1 cellular context compared by ENCODE assay signal in the genomic region with DNA sequence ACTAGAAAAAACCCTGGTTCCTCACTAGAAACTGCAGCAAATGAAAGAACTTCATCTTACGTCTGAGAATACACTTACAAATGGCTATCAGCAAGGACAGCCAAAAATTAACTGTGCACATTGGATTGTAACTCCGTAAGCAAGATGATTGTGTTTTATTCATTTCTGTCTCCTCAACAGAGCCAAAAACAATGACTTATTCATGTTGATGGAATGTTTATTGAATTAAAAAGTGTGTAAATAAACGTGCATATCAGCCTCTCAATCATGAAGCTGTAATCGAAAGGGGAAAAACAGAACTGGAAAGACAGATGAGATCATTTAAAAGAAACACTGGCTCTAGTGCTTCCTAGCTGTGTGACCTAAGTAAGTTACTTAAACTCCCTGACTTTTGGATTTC.
TF ChIP-seq lines count a peak whose summit lies in the region.

No MANE protein-coding gene starts in this region.

TF ChIP-seq in K562, 482 proteins besides CTCF, POLR2A, EP300 and RAD21 (continued from another document):
- TF ChIP-seq ZBTB11 (CRISPR knock-in tag; IDR thresholded peaks at IDR 0.05) (no peak), SLC30A9 (CRISPR knock-in tag; IDR thresholded peaks at IDR 0.05) (no peak), RBM17 (IDR thresholded peaks at IDR 0.05; ENCODE audit: borderline replicate concordance, low read depth, low read length) (no peak), USF1 (CRISPR knock-in tag; IDR thresholded peaks at IDR 0.05) (no peak), CHAMP1 (IDR thresholded peaks at IDR 0.05) (no peak), ZNF699 (CRISPR knock-in tag; IDR thresholded peaks at IDR 0.05; ENCODE audit: insufficient replicate concordance) (no peak), UBTF (IDR thresholded peaks at IDR 0.05; ENCODE audit: borderline replicate concordance in 1 of 2, low read depth in 2 of 2, low read length in 2 of 2) (no peak)
- TF ChIP-seq, protein P1, sequence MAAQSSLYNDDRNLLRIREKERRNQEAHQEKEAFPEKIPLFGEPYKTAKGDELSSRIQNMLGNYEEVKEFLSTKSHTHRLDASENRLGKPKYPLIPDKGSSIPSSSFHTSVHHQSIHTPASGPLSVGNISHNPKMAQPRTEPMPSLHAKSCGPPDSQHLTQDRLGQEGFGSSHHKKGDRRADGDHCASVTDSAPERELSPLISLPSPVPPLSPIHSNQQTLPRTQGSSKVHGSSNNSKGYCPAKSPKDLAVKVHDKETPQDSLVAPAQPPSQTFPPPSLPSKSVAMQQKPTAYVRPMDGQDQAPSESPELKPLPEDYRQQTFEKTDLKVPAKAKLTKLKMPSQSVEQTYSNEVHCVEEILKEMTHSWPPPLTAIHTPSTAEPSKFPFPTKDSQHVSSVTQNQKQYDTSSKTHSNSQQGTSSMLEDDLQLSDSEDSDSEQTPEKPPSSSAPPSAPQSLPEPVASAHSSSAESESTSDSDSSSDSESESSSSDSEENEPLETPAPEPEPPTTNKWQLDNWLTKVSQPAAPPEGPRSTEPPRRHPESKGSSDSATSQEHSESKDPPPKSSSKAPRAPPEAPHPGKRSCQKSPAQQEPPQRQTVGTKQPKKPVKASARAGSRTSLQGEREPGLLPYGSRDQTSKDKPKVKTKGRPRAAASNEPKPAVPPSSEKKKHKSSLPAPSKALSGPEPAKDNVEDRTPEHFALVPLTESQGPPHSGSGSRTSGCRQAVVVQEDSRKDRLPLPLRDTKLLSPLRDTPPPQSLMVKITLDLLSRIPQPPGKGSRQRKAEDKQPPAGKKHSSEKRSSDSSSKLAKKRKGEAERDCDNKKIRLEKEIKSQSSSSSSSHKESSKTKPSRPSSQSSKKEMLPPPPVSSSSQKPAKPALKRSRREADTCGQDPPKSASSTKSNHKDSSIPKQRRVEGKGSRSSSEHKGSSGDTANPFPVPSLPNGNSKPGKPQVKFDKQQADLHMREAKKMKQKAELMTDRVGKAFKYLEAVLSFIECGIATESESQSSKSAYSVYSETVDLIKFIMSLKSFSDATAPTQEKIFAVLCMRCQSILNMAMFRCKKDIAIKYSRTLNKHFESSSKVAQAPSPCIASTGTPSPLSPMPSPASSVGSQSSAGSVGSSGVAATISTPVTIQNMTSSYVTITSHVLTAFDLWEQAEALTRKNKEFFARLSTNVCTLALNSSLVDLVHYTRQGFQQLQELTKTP (IDR thresholded peaks at IDR 0.05; ENCODE audit: low read depth in 1 of 2, partially characterized antibody in 2 of 2) = no peak
